8 cellular contexts compared by ENCODE assay signal in genomic region chr20:49676581-49677291, GRCh38. TPM values are rescaled to one million over a fixed set of nuclear protein-coding genes. Genes with fewer than 3 reads are reported as not detected.
A peak's percentile ranks its signal among the peaks of the same experiment; 100 is the strongest.
DNase-seq lines count a peak whose midpoint lies in the region; ATAC-seq and TF ChIP-seq lines count a peak whose summit lies in the region.

No MANE protein-coding gene starts in this region.

- no peak overlapping the region for H3K4me3 ChIP-seq in SK-N-SH (ENCODE audit: low read depth in 2 of 2, low read length in 1 of 2)
- H3K4me3 ChIP-seq in naive thymus-derived CD4-positive, alpha-beta T cell (ENCODE audit: low read length), result no peak overlapping the region

- H3K9ac ChIP-seq in SK-N-SH, result no peak overlapping the region

- peak; percentile 36 for DNase-seq in stimulated activated naive CD4-positive, alpha-beta T cell treated with Interleukin-2 at 50 U/mL for 16 hours (lab: John Stamatoyannopoulos, UW)
- DNase-seq in stimulated activated naive CD4-positive, alpha-beta T cell (lab: John Stamatoyannopoulos, UW), result no peak
- DNase-seq in SK-N-SH (no peak), NCI-H187 (lab: John Stamatoyannopoulos, UW) (no peak)
- peak in 1 of 2 donors; percentile 44 for DNase-seq in central memory CD8-positive, alpha-beta T cell (ENCODE audit: low spot score in 2 of 2)
- DNase-seq in naive thymus-derived CD4-positive, alpha-beta T cell, result no peak

- no peak for TF ChIP-seq EP300 in SK-N-SH (IDR thresholded peaks at IDR 0.05; ENCODE audit: borderline replicate concordance in 1 of 2, low read depth in 1 of 2, low read length in 1 of 2)

- H3K79me2 ChIP-seq in SK-N-SH (ENCODE audit: insufficient read depth), result peaks cover 100% of the 10 kb centered on the region

- H3K27me3 Mint-ChIP-seq in central memory CD8-positive, alpha-beta T cell, result no peaks in the 10 kb centered on the region
- no peaks in the 10 kb centered on the region for H3K27me3 Mint-ChIP-seq in naive thymus-derived CD4-positive, alpha-beta T cell

- no peaks in the 10 kb centered on the region for H3K9me3 Mint-ChIP-seq in central memory CD8-positive, alpha-beta T cell
- no peaks in the 10 kb centered on the region for H3K9me3 Mint-ChIP-seq in naive thymus-derived CD4-positive, alpha-beta T cell

- H2AFZ ChIP-seq in SK-N-SH (ENCODE audit: low read depth), result no peak overlapping the region

- H3K4me1 ChIP-seq in SK-N-SH (ENCODE audit: control insufficient read depth in 1 of 2, insufficient read depth in 2 of 2, low read depth in 1 of 2, low read length in 1 of 2), result peaks cover 27 to 55% of the 10 kb centered on the region in 2 experiments; a peak in 3 of 4 replicates
- peaks cover 0 to 66% of the 10 kb centered on the region in 2 donors for H3K4me1 ChIP-seq in naive thymus-derived CD4-positive, alpha-beta T cell (ENCODE audit: control insufficient read depth in 2 of 2, insufficient read depth in 2 of 2, low read length in 2 of 2)

- no peaks in the 10 kb centered on the region for H3K27me3 ChIP-seq in SK-N-SH (ENCODE audit: insufficient read depth)
- no peaks in the 10 kb centered on the region for H3K27me3 ChIP-seq in naive thymus-derived CD4-positive, alpha-beta T cell (ENCODE audit: control insufficient read depth in 2 of 2, insufficient read depth in 2 of 2, low read length in 2 of 2)

- peaks cover 6% of the 10 kb centered on the region for H3F3A ChIP-seq in SK-N-SH (replicated peaks; ENCODE audit: insufficient read depth)

- CTCF ChIA-PET in SK-N-SH (lab: Yijun Ruan, JAX), result interaction anchor here (2.2 kb wide), 1 partner anchor 212 kb away, joined by 6 read pairs; no protein-coding TSS in a partner anchor
- CTCF ChIA-PET in naive thymus-derived CD4-positive, alpha-beta T cell (lab: Charles Lee), result interaction anchor here (0.6 kb wide), 1 partner anchor 32 kb away, joined by 4 read pairs; no protein-coding TSS in a partner anchor

- ATAC-seq in HG03108 (IDR thresholded peaks at IDR 0.05; ENCODE audit: unreplicated experiment) (peak; percentile 60), HG03571 (IDR thresholded peaks at IDR 0.05; ENCODE audit: unreplicated experiment) (no peak)
- ATAC-seq in central memory CD8-positive, alpha-beta T cell (replicated peaks; ENCODE audit: extremely low read depth, poor library complexity, severe bottlenecking), result peak; percentile 94
- peak; percentile 88 for ATAC-seq in naive thymus-derived CD4-positive, alpha-beta T cell

- WGBS in SK-N-SH (ENCODE audit: low lambda C conversion rate), result 64% methylated on average over 6 of the region's 6 CpGs

- POLR2A ChIA-PET in SK-N-SH (lab: Yijun Ruan, JAX), result no interaction called here
- POLR2A ChIA-PET in naive thymus-derived CD4-positive, alpha-beta T cell (lab: Charles Lee), result no interaction called here

- H3K27ac Mint-ChIP-seq in central memory CD8-positive, alpha-beta T cell (ENCODE audit: low read depth), result peak overlapping the region; percentile 91
- peak overlapping the region in 2 of 9 donors; percentile 6 to 83 for H3K27ac Mint-ChIP-seq in naive thymus-derived CD4-positive, alpha-beta T cell

- H3K4me1 Mint-ChIP-seq in central memory CD8-positive, alpha-beta T cell, result peaks cover 83% of the 10 kb centered on the region
- peaks cover 10 to 79% (median 32%) of the 10 kb centered on the region in 7 donors for H3K4me1 Mint-ChIP-seq in naive thymus-derived CD4-positive, alpha-beta T cell

- intact Hi-C loops in naive thymus-derived CD4-positive, alpha-beta T cell (cut with micrococcal nuclease), result loop anchor here in 1 of 2 donors (1.0 to 5.0 kb wide), 3 partner anchors 7 to 36 kb away; partner anchors contain the start of gene B4GALT5

- H3K9me2 ChIP-seq in SK-N-SH, result no peaks in the 10 kb centered on the region

- no peak for TF ChIP-seq CTCF in SK-N-SH (IDR thresholded peaks at IDR 0.05)

- H3K9me3 ChIP-seq in SK-N-SH, result no peaks in the 10 kb centered on the region
- no peaks in the 10 kb centered on the region for H3K9me3 ChIP-seq in naive thymus-derived CD4-positive, alpha-beta T cell (ENCODE audit: control insufficient read depth in 2 of 3, low read length in 3 of 3)

- TF ChIP-seq RAD21 in SK-N-SH (IDR thresholded peaks at IDR 0.05; ENCODE audit: low read length), result no peak

- H3K4me3 Mint-ChIP-seq in central memory CD8-positive, alpha-beta T cell, result peak overlapping the region; percentile 63
- peak overlapping the region in 2 of 10 donors; percentile 9 to 81 for H3K4me3 Mint-ChIP-seq in naive thymus-derived CD4-positive, alpha-beta T cell

- peaks cover 53% of the 10 kb centered on the region for H4K20me1 ChIP-seq in SK-N-SH (ENCODE audit: insufficient read depth)

- peak overlapping the region; percentile 16; the same call in 1 of the 2 replicates for H3K4me2 ChIP-seq in SK-N-SH

- peaks cover 4% of the 10 kb centered on the region for H3K36me3 Mint-ChIP-seq in central memory CD8-positive, alpha-beta T cell (ENCODE audit: insufficient read depth)
- H3K36me3 Mint-ChIP-seq in naive thymus-derived CD4-positive, alpha-beta T cell, result peaks cover 0 to 11% (median 8%) of the 10 kb centered on the region in 5 donors

- H3K27ac ChIP-seq in SK-N-SH (ENCODE audit: low read depth in 2 of 2, low read length in 1 of 2), result peak overlapping the region in 1 of 2 experiments; percentile 58; a peak in 2 of 4 replicates
- no peak overlapping the region for H3K27ac ChIP-seq in naive thymus-derived CD4-positive, alpha-beta T cell (ENCODE audit: low read depth, low read length)

- no peaks in the 10 kb centered on the region for H3K36me3 ChIP-seq in SK-N-SH (replicated peaks in 1 of 2; ENCODE audit: control insufficient read depth in 1 of 2, insufficient read depth in 2 of 2, low read length in 1 of 2)
- H3K36me3 ChIP-seq in naive thymus-derived CD4-positive, alpha-beta T cell (ENCODE audit: control insufficient read depth in 2 of 3, insufficient read depth in 3 of 3, low read length in 3 of 3), result no peaks in the 10 kb centered on the region

TF ChIP-seq in SK-N-SH, 30 proteins besides CTCF, POLR2A, EP300 and RAD21:
- TF ChIP-seq TAF1 (IDR thresholded peaks at IDR 0.05; ENCODE audit: borderline replicate concordance, low read depth, low read length), result no peak
- peak; percentile 79 for TF ChIP-seq FOSL2 (IDR thresholded peaks at IDR 0.05; ENCODE audit: borderline replicate concordance, low read depth)
- TF ChIP-seq JUND (IDR thresholded peaks at IDR 0.05), result peak; percentile 73

RNA-seq across cellular contexts. Expression of gene B4GALT5, which starts 36.9 kb away (rescaled TPM):
- 35.1 and 40.5 TPM in 2 replicates for polyA plus RNA-seq in SK-N-SH (2012; rRNA removed)
- 42.3 and 44.9 TPM in 2 replicates for polyA plus RNA-seq in SK-N-SH (2012; cell fraction: cytosol; rRNA removed)
- polyA plus RNA-seq in SK-N-SH (2012; cell fraction: nucleus; rRNA removed), result 13.2 and 19.3 TPM in 2 replicates
- total RNA-seq in naive thymus-derived CD4-positive, alpha-beta T cell, result 10 to 100 TPM in 2 of 5 experiments, 1 to 10 TPM in 3; 3.3 to 23.1 (median 4.6) TPM
- under 1 TPM; 0.14 to 0.37 TPM for polyA plus RNA-seq in naive thymus-derived CD4-positive, alpha-beta T cell

Comparison
In these comparisons a context has a peak if more than half of its experiments do, and no peak if none do; other contexts are left out.
1. RNA of gene B4GALT5, which starts 36.9 kb away (polyA plus RNA-seq): 13.2 to 44.9 TPM in SK-N-SH; 0.14 to 0.37 TPM in naive thymus-derived CD4-positive, alpha-beta T cell; every median in the first group is over 10 times any median in the second.